22 cellular contexts compared by ENCODE assay signal in the genomic region with DNA sequence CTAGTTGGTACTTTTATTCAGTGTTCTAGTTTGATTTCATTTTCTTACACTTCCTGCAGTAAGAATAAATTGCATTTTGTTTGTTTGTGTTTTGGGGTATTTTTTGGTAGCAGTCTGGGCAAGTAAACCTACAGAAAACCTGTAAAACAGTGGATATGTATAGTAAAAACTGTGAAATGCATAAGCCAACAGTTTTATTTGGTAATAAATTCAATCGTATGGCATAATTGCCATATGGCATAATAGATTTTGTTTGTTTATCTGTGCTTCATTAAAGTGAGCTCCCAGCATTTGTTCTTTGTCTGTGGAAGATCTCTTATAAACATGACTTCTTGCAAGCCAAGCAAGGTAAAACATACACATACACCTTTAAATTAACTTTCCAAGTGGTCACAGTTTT.
"Had no signal": no experiment of that assay in that cellular context is flagged by ENCODE, and none has a peak within 500 bp of the region (broad histone marks: within the 10 kb centered on the region; RNA-seq: fewer than 3 reads in every experiment).

No MANE protein-coding gene starts in this region.

- H3K36me3 Mint-ChIP-seq: activated naive CD4-positive, alpha-beta T cell treated with anti-CD3 and anti-CD28 coated beads, Interleukin-2, amount 50 U/mL, for 72 hours had no signal

- H3K27ac ChIP-seq: ascending aorta, body of pancreas, SJSA1 had no signal

- H3K4me1 Mint-ChIP-seq: activated CD4-positive, alpha-beta T cell treated with anti-CD3 and anti-CD28 coated beads, Interleukin-2, amount 10 ng/mL, durations not matched to agents 24 days and 14 days; activated naive CD8-positive, alpha-beta T cell treated with anti-CD3 and anti-CD28 coated beads, Interleukin-2, amount 50 U/mL, for 24 hours had no signal

- H3K27me3 Mint-ChIP-seq: activated CD4-positive, alpha-beta T cell treated with anti-CD3 and anti-CD28 coated beads, Interleukin-2, amount 10 ng/mL, durations not matched to agents 24 days and 14 days; activated naive CD8-positive, alpha-beta T cell treated with anti-CD3 and anti-CD28 coated beads, Interleukin-2, amount 50 U/mL, for 24 hours had no signal

- H3K9me3 Mint-ChIP-seq: activated CD4-positive, alpha-beta T cell treated with anti-CD3 and anti-CD28 coated beads, Interleukin-2, amount 10 ng/mL, durations not matched to agents 24 days and 14 days; activated naive CD4-positive, alpha-beta T cell treated with anti-CD3 and anti-CD28 coated beads, Interleukin-2, amount 50 U/mL, for 72 hours; activated naive CD8-positive, alpha-beta T cell treated with anti-CD3 and anti-CD28 coated beads, Interleukin-2, amount 50 U/mL, for 24 hours; T-helper 1 cell treated with Interleukin-12 subunit alpha and Interleukin-12 subunit beta and Interleukin-4 antibody, amounts not matched to agents 30 μg/mL and 1 μg/mL, for 36 hours had no signal

- H3K27me3 ChIP-seq: ascending aorta, body of pancreas, SJSA1 had no signal

- H3K4me3 Mint-ChIP-seq: activated CD4-positive, alpha-beta T cell treated with anti-CD3 and anti-CD28 coated beads, Interleukin-2, amount 10 ng/mL, durations not matched to agents 24 days and 14 days; activated naive CD8-positive, alpha-beta T cell treated with anti-CD3 and anti-CD28 coated beads, Interleukin-2, amount 50 U/mL, for 24 hours; activated T-cell treated with anti-CD3 and anti-CD28 coated beads, Interleukin-2, amount 50 U/mL, for 4 hours; T-helper 1 cell treated with Interleukin-12 subunit alpha and Interleukin-12 subunit beta and Interleukin-4 antibody, amounts not matched to agents 30 μg/mL and 1 μg/mL, for 36 hours had no signal

- ATAC-seq: activated CD4-positive, CD25-positive, alpha-beta regulatory T cell treated with anti-CD3 and anti-CD28 coated beads, Interleukin-2, amount 50 U/mL, for 24 hours; activated naive CD4-positive, alpha-beta T cell treated with anti-CD3 and anti-CD28 coated beads, Interleukin-2, amount 50 U/mL, for 72 hours; activated naive CD8-positive, alpha-beta T cell treated with anti-CD3 and anti-CD28 coated beads, Interleukin-2, amount 50 U/mL, for 24 hours; activated T-cell treated with anti-CD3 and anti-CD28 coated beads, Interleukin-2, amount 50 U/mL, for 4 hours; body of pancreas; PC-3; SK-N-SH treated with all-trans-retinoic acid at 6 μM for 48 hours had no signal

- DNase-seq: activated CD4-positive, alpha-beta T cell treated with anti-CD3 and anti-CD28 coated beads, Interleukin-2, amount 10 ng/mL, durations not matched to agents 24 days and 14 days; activated CD4-positive, alpha-beta T cell treated with anti-CD3 and anti-CD28 coated beads, Interleukin-2, amount 50 U/mL, for 48 hours; activated effector memory CD4-positive, alpha-beta T cell treated with anti-CD3 and anti-CD28 coated beads, Interleukin-2, amount 50 U/mL, for 16 hours; activated naive CD4-positive, alpha-beta T cell treated with Interleukin-2 at 50 U/mL for 16 hours; activated naive CD8-positive, alpha-beta T cell treated with anti-CD3 and anti-CD28 coated beads, Interleukin-2, amount 50 U/mL, for 24 hours; activated T-cell treated with anti-CD3 and anti-CD28 coated beads, Interleukin-2, amount 50 U/mL, for 4 hours; amniotic stem cell; body of pancreas; central memory CD4-positive, alpha-beta T cell; MM.1S; NCI-H146; NCI-H2029; NCI-H2107; NCI-H510A treated with DMSO at 0.1 percent for 48 hours; PC-3; SHP77 had no signal

- H3K27ac Mint-ChIP-seq: activated CD4-positive, alpha-beta T cell treated with anti-CD3 and anti-CD28 coated beads, Interleukin-2, amount 10 ng/mL, durations not matched to agents 24 days and 14 days; activated naive CD4-positive, alpha-beta T cell treated with anti-CD3 and anti-CD28 coated beads, Interleukin-2, amount 50 U/mL, for 72 hours; activated naive CD8-positive, alpha-beta T cell treated with anti-CD3 and anti-CD28 coated beads, Interleukin-2, amount 50 U/mL, for 24 hours; T-helper 1 cell treated with Interleukin-12 subunit alpha and Interleukin-12 subunit beta and Interleukin-4 antibody, amounts not matched to agents 30 μg/mL and 1 μg/mL, for 36 hours had no signal

- H3K4me3 ChIP-seq: ascending aorta, body of pancreas, SJSA1 had no signal
